9 cellular contexts compared by ENCODE assay signal in the genomic region with DNA sequence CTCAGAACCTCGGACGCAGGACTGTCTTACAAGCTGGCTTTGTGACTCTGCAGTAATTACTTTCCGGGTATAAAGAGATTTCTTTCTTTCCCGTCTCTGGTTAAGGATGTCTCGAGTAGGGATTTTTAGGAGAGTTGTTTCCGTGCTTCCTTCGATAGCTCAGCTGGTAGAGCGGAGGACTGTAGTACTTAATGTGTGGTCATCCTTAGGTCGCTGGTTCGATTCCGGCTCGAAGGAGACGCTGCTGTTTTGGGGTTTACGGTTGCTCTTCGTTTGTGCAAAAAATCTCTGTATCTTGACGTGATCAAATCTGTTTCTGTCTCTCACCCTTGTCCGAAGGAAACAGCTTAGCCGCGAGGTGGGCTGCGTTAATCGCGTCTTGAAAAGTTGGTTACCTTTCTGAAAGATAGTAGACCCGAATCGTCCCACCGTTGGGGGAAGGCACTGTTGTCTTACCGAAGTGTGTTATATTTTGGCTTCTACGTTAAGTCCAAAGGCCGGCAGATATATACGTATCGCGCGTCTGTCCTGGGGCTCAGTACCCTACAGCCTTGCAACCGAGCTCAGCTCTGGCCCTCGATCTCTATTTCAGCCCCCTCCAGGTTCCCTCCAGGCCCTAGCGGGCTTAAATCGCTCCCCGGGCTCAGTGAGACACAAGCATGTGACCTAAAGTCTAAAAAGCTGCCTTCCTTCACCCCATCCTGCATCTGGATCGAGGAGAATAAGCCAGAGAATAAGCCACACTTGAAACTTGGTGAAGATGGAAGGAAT. TPM values are rescaled to one million over a fixed set of nuclear protein-coding genes. Genes with fewer than 3 reads are reported as not detected.
A peak's percentile ranks its signal among the peaks of the same experiment; 100 is the strongest.
DNase-seq lines count a peak whose midpoint lies in the region; ATAC-seq and TF ChIP-seq lines count a peak whose summit lies in the region.
"Had no signal": no experiment of that assay in that cellular context is flagged by ENCODE, and none has a peak within 500 bp of the region (broad histone marks: within the 10 kb centered on the region; RNA-seq: fewer than 3 reads in every experiment).

No MANE protein-coding gene starts in this region.

- peak in 1 of 2 donors; percentile 27 for TF ChIP-seq POLR2A in Peyer's patch (IDR thresholded peaks at IDR 0.05)

- no peaks in the 10 kb centered on the region for H3K27me3 Mint-ChIP-seq in stimulated activated naive CD8-positive, alpha-beta T cell treated with anti-CD3 and anti-CD28 coated beads, Interleukin-15, amount 100 ng/mL, for 72 hours

- H3K4me3 ChIP-seq in Peyer's patch (peak overlapping the region; percentile 58 to 79 (median 68)), fibroblast of villous mesenchyme (ENCODE audit: low read depth, low read length) (peak overlapping the region; percentile 78), neural cell (ENCODE audit: low read length) (peak overlapping the region; percentile 78)

- peak overlapping the region; percentile 69 for H3K4me2 ChIP-seq in neural cell (ENCODE audit: low read length)

- H3K27ac ChIP-seq in Peyer's patch, result peak overlapping the region; percentile 95 to 99 (median 98)
- peak overlapping the region; percentile 95 for H3K27ac ChIP-seq in neural cell (ENCODE audit: low read length)

- H4K20me1 ChIP-seq in neural cell (ENCODE audit: insufficient read depth), result no peaks in the 10 kb centered on the region

- H3K4me1 ChIP-seq in Peyer's patch, result peaks cover 3 to 44% (median 8%) of the 10 kb centered on the region in 4 donors

- TF ChIP-seq RAD21 in neural cell (conservative IDR thresholded peaks at IDR 0.05), result no peak

- no peaks in the 10 kb centered on the region for H3K79me2 ChIP-seq in neural cell (replicated peaks; ENCODE audit: insufficient read depth, low read length)

- no peak for TF ChIP-seq EP300 in neural cell (conservative IDR thresholded peaks at IDR 0.05; ENCODE audit: poor library complexity, severe bottlenecking)

- peaks cover 9% of the 10 kb centered on the region for H3K4me1 Mint-ChIP-seq in stimulated activated naive CD8-positive, alpha-beta T cell treated with anti-CD3 and anti-CD28 coated beads, Interleukin-15, amount 100 ng/mL, for 72 hours

- no peaks in the 10 kb centered on the region for H3K36me3 ChIP-seq in Peyer's patch
- H3K36me3 ChIP-seq in neural cell (ENCODE audit: insufficient read depth, low read length), result no peaks in the 10 kb centered on the region

- no peaks in the 10 kb centered on the region for H3K9me3 Mint-ChIP-seq in stimulated activated naive CD8-positive, alpha-beta T cell treated with anti-CD3 and anti-CD28 coated beads, Interleukin-15, amount 100 ng/mL, for 72 hours

- H3K4me3 Mint-ChIP-seq in stimulated activated naive CD8-positive, alpha-beta T cell treated with anti-CD3 and anti-CD28 coated beads, Interleukin-15, amount 100 ng/mL, for 72 hours, result no peak overlapping the region

- peak; percentile 25 for ATAC-seq in GM19438 (IDR thresholded peaks at IDR 0.05; ENCODE audit: low read depth, unreplicated experiment)
- peak; percentile 73 for ATAC-seq in stimulated activated naive CD8-positive, alpha-beta T cell treated with anti-CD3 and anti-CD28 coated beads, Interleukin-15, amount 100 ng/mL, for 72 hours

- H3K9me3 ChIP-seq in Peyer's patch, result no peaks in the 10 kb centered on the region
- H3K9me3 ChIP-seq in neural cell (ENCODE audit: low read length), result no peaks in the 10 kb centered on the region

- peak overlapping the region; percentile 87 for H2AFZ ChIP-seq in neural cell (ENCODE audit: low read depth, low read length)

- no peaks in the 10 kb centered on the region for H3K9me2 ChIP-seq in neural cell (ENCODE audit: insufficient read depth, low read length)

- DNase-seq in CD1c-positive myeloid dendritic cell (ENCODE audit: extremely low spot score) (peak; percentile 76), HK-2 (ENCODE audit: unreplicated experiment) (peak; percentile 90), Peyer's patch (peak; percentile 67 to 89 (median 75)), activated T-helper 1 cell treated with Interleukin-2 at 50 U/mL for 16 hours (ENCODE audit: low read depth) (peak; percentile 42), fibroblast of villous mesenchyme (ENCODE audit: low read depth) (peak; percentile 88)
- peak; percentile 80 to 90 for DNase-seq in stimulated activated naive CD8-positive, alpha-beta T cell treated with anti-CD3 and anti-CD28 coated beads, Interleukin-15, amount 100 ng/mL, for 72 hours

- H3K9ac ChIP-seq in neural cell (ENCODE audit: low read length), result peak overlapping the region; percentile 96

- H3F3A ChIP-seq in neural cell (ENCODE audit: insufficient read depth, low read length, poor library complexity, severe bottlenecking), result peaks cover 3% of the 10 kb centered on the region

- no peak overlapping the region for H3K27ac Mint-ChIP-seq in stimulated activated naive CD8-positive, alpha-beta T cell treated with anti-CD3 and anti-CD28 coated beads, Interleukin-15, amount 100 ng/mL, for 72 hours

- TF ChIP-seq CTCF in Peyer's patch (IDR thresholded peaks at IDR 0.05) (no peak), fibroblast of villous mesenchyme (IDR thresholded peaks at IDR 0.05; ENCODE audit: insufficient read depth, low read depth, low read length) (no peak), neural cell (IDR thresholded peaks at IDR 0.05; ENCODE audit: poor library complexity, severe bottlenecking) (no peak)

- H3K27me3 ChIP-seq in Peyer's patch, result no peaks in the 10 kb centered on the region
- no peaks in the 10 kb centered on the region for H3K27me3 ChIP-seq in neural cell (ENCODE audit: insufficient read depth, low read depth, low read length)

TF ChIP-seq in neural cell, 6 proteins besides CTCF, POLR2A, EP300 and RAD21:
- TF ChIP-seq, protein P1, sequence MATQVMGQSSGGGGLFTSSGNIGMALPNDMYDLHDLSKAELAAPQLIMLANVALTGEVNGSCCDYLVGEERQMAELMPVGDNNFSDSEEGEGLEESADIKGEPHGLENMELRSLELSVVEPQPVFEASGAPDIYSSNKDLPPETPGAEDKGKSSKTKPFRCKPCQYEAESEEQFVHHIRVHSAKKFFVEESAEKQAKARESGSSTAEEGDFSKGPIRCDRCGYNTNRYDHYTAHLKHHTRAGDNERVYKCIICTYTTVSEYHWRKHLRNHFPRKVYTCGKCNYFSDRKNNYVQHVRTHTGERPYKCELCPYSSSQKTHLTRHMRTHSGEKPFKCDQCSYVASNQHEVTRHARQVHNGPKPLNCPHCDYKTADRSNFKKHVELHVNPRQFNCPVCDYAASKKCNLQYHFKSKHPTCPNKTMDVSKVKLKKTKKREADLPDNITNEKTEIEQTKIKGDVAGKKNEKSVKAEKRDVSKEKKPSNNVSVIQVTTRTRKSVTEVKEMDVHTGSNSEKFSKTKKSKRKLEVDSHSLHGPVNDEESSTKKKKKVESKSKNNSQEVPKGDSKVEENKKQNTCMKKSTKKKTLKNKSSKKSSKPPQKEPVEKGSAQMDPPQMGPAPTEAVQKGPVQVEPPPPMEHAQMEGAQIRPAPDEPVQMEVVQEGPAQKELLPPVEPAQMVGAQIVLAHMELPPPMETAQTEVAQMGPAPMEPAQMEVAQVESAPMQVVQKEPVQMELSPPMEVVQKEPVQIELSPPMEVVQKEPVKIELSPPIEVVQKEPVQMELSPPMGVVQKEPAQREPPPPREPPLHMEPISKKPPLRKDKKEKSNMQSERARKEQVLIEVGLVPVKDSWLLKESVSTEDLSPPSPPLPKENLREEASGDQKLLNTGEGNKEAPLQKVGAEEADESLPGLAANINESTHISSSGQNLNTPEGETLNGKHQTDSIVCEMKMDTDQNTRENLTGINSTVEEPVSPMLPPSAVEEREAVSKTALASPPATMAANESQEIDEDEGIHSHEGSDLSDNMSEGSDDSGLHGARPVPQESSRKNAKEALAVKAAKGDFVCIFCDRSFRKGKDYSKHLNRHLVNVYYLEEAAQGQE (IDR thresholded peaks at IDR 0.05; ENCODE audit: borderline replicate concordance), result no peak
- TF ChIP-seq TAF1 (IDR thresholded peaks at IDR 0.05; ENCODE audit: low read depth), result no peak
- no peak for TF ChIP-seq MXI1 (conservative IDR thresholded peaks at IDR 0.05; ENCODE audit: poor library complexity, severe bottlenecking)
- TF ChIP-seq POLR2AphosphoS5 (IDR thresholded peaks at IDR 0.05), result no peak
- TF ChIP-seq EZH2 (IDR thresholded peaks at IDR 0.05; ENCODE audit: borderline replicate concordance, insufficient read depth, low read length, poor library complexity, severe bottlenecking), result no peak
- no peak for TF ChIP-seq SMC3 (conservative IDR thresholded peaks at IDR 0.05; ENCODE audit: poor library complexity)

RNA-seq across cellular contexts. Expression of a gene that starts 1.1 kb away (rescaled TPM):
- 10 to 100 TPM in 3 of 4 donors, 1 to 10 TPM in 1; 5.8 to 51.7 (median 33.6) TPM for total RNA-seq in Peyer's patch
- 6.9 and 7.4 TPM in 2 replicates for total RNA-seq in fibroblast of villous mesenchyme
- 1.1 TPM in 1 of 2 replicates, not detected in the other for polyA plus RNA-seq in neural cell
- 0.23 and 1.7 TPM in 2 replicates for polyA minus RNA-seq in neural cell

RNA-seq across cellular contexts. Expression of a gene that starts 5.3 kb away (rescaled TPM):
- total RNA-seq in Peyer's patch, result 10 to 100 TPM; 19.6 to 22.3 (median 20.0) TPM
- total RNA-seq in fibroblast of villous mesenchyme, result 1.7 and 4.5 TPM in 2 replicates
- 0.47 TPM in 1 of 2 replicates, not detected in the other for polyA plus RNA-seq in neural cell
- polyA minus RNA-seq in neural cell, result 0.58 TPM in 1 of 2 replicates, not detected in the other

RNA-seq across cellular contexts. Expression of a gene that starts 41.8 kb away (rescaled TPM):
- total RNA-seq in Peyer's patch, result not detected
- not detected in 2 replicates for total RNA-seq in fibroblast of villous mesenchyme
- polyA plus RNA-seq in neural cell, result not detected in 2 replicates
- not detected in 2 replicates for polyA minus RNA-seq in neural cell
- total RNA-seq: activated CD8-positive, alpha-beta memory T cell treated with anti-CD3 and anti-CD28 coated beads for 36 hours had no signal

Comparison
In these comparisons a context has a peak if more than half of its experiments do, and no peak if none do; other contexts are left out.
1. Peak in every context shown above with its lines: DNase-seq, ATAC-seq, H3K4me3 ChIP-seq and H3K27ac ChIP-seq.